8 cellular contexts compared by ENCODE assay signal in genomic region chr9:5629312-5630037, GRCh38. TPM values are rescaled to one million over a fixed set of nuclear protein-coding genes. Genes with fewer than 3 reads are reported as not detected.
DNase-seq lines count a peak whose midpoint lies in the region; ATAC-seq and TF ChIP-seq lines count a peak whose summit lies in the region.

No MANE protein-coding gene starts in this region.

- peak overlapping the region; percentile 95 for H3K27ac Mint-ChIP-seq in activated T-helper 17 cell treated with anti-CD3 and anti-CD28 coated beads, Interleukin-2, amount 50 U/mL, for 72 hours
- H3K27ac Mint-ChIP-seq in nephron: peak overlapping the region; percentile 96 to 98 (median 98)
- H3K27ac Mint-ChIP-seq in type B pancreatic cell: peak overlapping the region; percentile 96

- peak; percentile 69 for DNase-seq in NCI-H1092 treated with DMSO at 0.1 percent for 48 hours (lab: John Stamatoyannopoulos, UW)
- DNase-seq in NCI-H1092 (lab: John Stamatoyannopoulos, UW): no peak
- peak; percentile 60 for DNase-seq in NCI-H774 (lab: John Stamatoyannopoulos, UW)
- DNase-seq in fibroblast of mammary gland (ENCODE audit: low read depth): peak; percentile 29
- peak; percentile 77 for DNase-seq in type B pancreatic cell (ENCODE audit: extremely low spot score, unreplicated experiment)

- TF ChIP-seq CTCF in fibroblast of mammary gland (conservative IDR thresholded peaks at IDR 0.05; ENCODE audit: control insufficient read depth, insufficient read depth, low read depth, low read length) (no peak), nephron (IDR thresholded peaks at IDR 0.05; ENCODE audit: unreplicated experiment in 3 of 3) (no peak), type B pancreatic cell (conservative IDR thresholded peaks at IDR 0.05) (no peak)

- peak; percentile 12 for ATAC-seq in HG02852 (IDR thresholded peaks at IDR 0.05; ENCODE audit: unreplicated experiment)
- ATAC-seq in activated T-helper 17 cell treated with anti-CD3 and anti-CD28 coated beads, Interleukin-2, amount 50 U/mL, for 72 hours (replicated peaks): peak; percentile 13

- peaks cover 26% of the 10 kb centered on the region for H3K36me3 Mint-ChIP-seq in activated T-helper 17 cell treated with anti-CD3 and anti-CD28 coated beads, Interleukin-2, amount 50 U/mL, for 72 hours (ENCODE audit: low read depth)
- H3K36me3 Mint-ChIP-seq in nephron (ENCODE audit: low read depth): peaks cover 17% of the 10 kb centered on the region
- H3K36me3 Mint-ChIP-seq in type B pancreatic cell: peaks cover 14% of the 10 kb centered on the region

- no peaks in the 10 kb centered on the region for H3K9me3 Mint-ChIP-seq in activated T-helper 17 cell treated with anti-CD3 and anti-CD28 coated beads, Interleukin-2, amount 50 U/mL, for 72 hours
- H3K9me3 Mint-ChIP-seq in nephron (peaks cover 8% of the 10 kb centered on the region), type B pancreatic cell (no peaks in the 10 kb centered on the region)

- peak overlapping the region; percentile 95 for H3K4me3 Mint-ChIP-seq in activated T-helper 17 cell treated with anti-CD3 and anti-CD28 coated beads, Interleukin-2, amount 50 U/mL, for 72 hours
- peak overlapping the region; percentile 97 to 100 (median 98) for H3K4me3 Mint-ChIP-seq in nephron
- H3K4me3 Mint-ChIP-seq in type B pancreatic cell: peak overlapping the region; percentile 98

- H3K4me3 ChIP-seq in fibroblast of mammary gland (ENCODE audit: control insufficient read depth, low read depth, low read length): peak overlapping the region; percentile 89

- H3K27me3 Mint-ChIP-seq in activated T-helper 17 cell treated with anti-CD3 and anti-CD28 coated beads, Interleukin-2, amount 50 U/mL, for 72 hours: no peaks in the 10 kb centered on the region
- H3K27me3 Mint-ChIP-seq in nephron (ENCODE audit: low read depth) (no peaks in the 10 kb centered on the region), type B pancreatic cell (no peaks in the 10 kb centered on the region)

- peaks cover 32% of the 10 kb centered on the region for H3K4me1 Mint-ChIP-seq in activated T-helper 17 cell treated with anti-CD3 and anti-CD28 coated beads, Interleukin-2, amount 50 U/mL, for 72 hours
- peaks cover 30% of the 10 kb centered on the region for H3K4me1 Mint-ChIP-seq in nephron
- H3K4me1 Mint-ChIP-seq in type B pancreatic cell (ENCODE audit: unreplicated experiment): peaks cover 18% of the 10 kb centered on the region

RNA-seq across cellular contexts. Expression of gene RIC1, which starts 0.6 kb away (rescaled TPM):
- 10 to 100 TPM; 20.1 to 20.3 TPM for total RNA-seq in activated T-helper 17 cell treated with anti-CD3 and anti-CD28 coated beads, Interleukin-2, amount 50 U/mL, for 72 hours
- 25.1 and 26.6 TPM in 2 replicates for total RNA-seq in type B pancreatic cell (ENCODE audit: low replicate concordance)
